In the genomic region with DNA sequence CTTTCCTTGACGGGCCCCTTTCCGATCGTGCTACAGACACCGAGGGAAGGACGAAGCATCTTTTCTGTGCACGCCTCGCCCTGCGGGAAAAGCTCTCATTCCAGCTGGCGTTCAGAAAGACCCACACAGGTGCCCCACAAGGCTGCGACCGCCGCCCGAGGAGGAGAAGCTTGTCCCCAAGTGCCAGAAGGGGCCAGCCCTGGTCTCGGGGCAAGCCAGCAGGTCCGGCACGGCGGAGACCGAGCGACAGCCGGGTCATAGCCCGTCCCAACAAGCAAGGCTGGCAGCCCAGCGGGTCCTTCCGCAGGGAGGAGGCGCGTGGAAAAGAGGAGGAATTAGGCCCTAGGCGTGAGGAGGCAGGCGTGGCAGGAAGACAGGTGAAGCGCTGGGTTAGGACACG, we compare ENCODE assay signal across 20 cellular contexts.
"Had no signal": no experiment of that assay in that cellular context is flagged by ENCODE, and none has a peak within 500 bp of the region (broad histone marks: within the 10 kb centered on the region; RNA-seq: fewer than 3 reads in every experiment).

No MANE protein-coding gene starts in this region.

- H3K27me3 ChIP-seq: colonic mucosa, foreskin keratinocyte, right lobe of liver, tibial artery, uterus had no signal

- H2AFZ ChIP-seq: parathyroid adenoma had no signal

- ATAC-seq: foreskin keratinocyte; stimulated activated effector memory CD8-positive, alpha-beta T cell treated with anti-CD3 and anti-CD28 coated beads, Interleukin-12 subunit alpha, Interleukin-12 subunit beta, amount 100 ng/mL, for 72 hours had no signal

- H3K36me3 ChIP-seq: uterus had no signal

- H3K9me3 ChIP-seq: colonic mucosa, left ventricle myocardium inferior, right lobe of liver, tibial artery, uterus had no signal

- H3K27ac Mint-ChIP-seq: activated naive CD4-positive, alpha-beta T cell treated with anti-CD3 and anti-CD28 coated beads for 36 hours; activated naive CD8-positive, alpha-beta T cell treated with anti-CD3 and anti-CD28 coated beads, Interleukin-2, amount 10 ng/mL, durations not matched to agents 7 days and 5 days; nephron; stimulated activated effector memory CD8-positive, alpha-beta T cell treated with anti-CD3 and anti-CD28 coated beads, Interleukin-12 subunit alpha, Interleukin-12 subunit beta, amount 100 ng/mL, for 72 hours had no signal

- H3K4me1 ChIP-seq: colonic mucosa, foreskin keratinocyte, right lobe of liver, uterus had no signal

- H3K27ac ChIP-seq: colonic mucosa, foreskin keratinocyte, left ventricle myocardium inferior, parathyroid adenoma, right lobe of liver, tibial artery, uterus had no signal

- H3K27me3 Mint-ChIP-seq: activated naive CD8-positive, alpha-beta T cell treated with anti-CD3 and anti-CD28 coated beads, Interleukin-2, amount 10 ng/mL, durations not matched to agents 7 days and 5 days; stimulated activated naive CD8-positive, alpha-beta T cell treated with anti-CD3 and anti-CD28 coated beads, Interleukin-15, amount 100 ng/mL, for 72 hours had no signal

- H3K9me3 Mint-ChIP-seq: activated naive CD4-positive, alpha-beta T cell treated with anti-CD3 and anti-CD28 coated beads for 36 hours; activated naive CD8-positive, alpha-beta T cell treated with anti-CD3 and anti-CD28 coated beads, Interleukin-2, amount 10 ng/mL, durations not matched to agents 7 days and 5 days; nephron; stimulated activated effector memory CD8-positive, alpha-beta T cell treated with anti-CD3 and anti-CD28 coated beads, Interleukin-12 subunit alpha, Interleukin-12 subunit beta, amount 100 ng/mL, for 72 hours; stimulated activated naive CD8-positive, alpha-beta T cell treated with anti-CD3 and anti-CD28 coated beads, Interleukin-15, amount 100 ng/mL, for 72 hours had no signal

- H3K4me3 Mint-ChIP-seq: activated naive CD4-positive, alpha-beta T cell treated with anti-CD3 and anti-CD28 coated beads for 36 hours; activated naive CD8-positive, alpha-beta T cell treated with anti-CD3 and anti-CD28 coated beads, Interleukin-2, amount 10 ng/mL, durations not matched to agents 7 days and 5 days; nephron; stimulated activated effector memory CD8-positive, alpha-beta T cell treated with anti-CD3 and anti-CD28 coated beads, Interleukin-12 subunit alpha, Interleukin-12 subunit beta, amount 100 ng/mL, for 72 hours; stimulated activated naive CD8-positive, alpha-beta T cell treated with anti-CD3 and anti-CD28 coated beads, Interleukin-15, amount 100 ng/mL, for 72 hours had no signal

- H3K4me3 ChIP-seq: colonic mucosa, left ventricle myocardium inferior, right lobe of liver, tibial artery, uterus had no signal

- DNase-seq: activated CD4-positive, alpha-beta T cell treated with anti-CD3 and anti-CD28 coated beads, Interleukin-2, amount 50 U/mL, for 48 hours; activated naive CD4-positive, alpha-beta T cell treated with anti-CD3 and anti-CD28 coated beads for 36 hours; activated naive CD8-positive, alpha-beta T cell treated with anti-CD3 and anti-CD28 coated beads, Interleukin-2, amount 10 ng/mL, durations not matched to agents 7 days and 5 days; activated T-cell treated with anti-CD3 and anti-CD28 coated beads, Interleukin-2, amount 50 U/mL, for 48 hours; amniotic stem cell; erythroblast; foreskin keratinocyte; left ventricle myocardium inferior; midbrain; right lobe of liver; small intestine; stimulated activated CD4-positive, alpha-beta T cell treated with anti-CD3 and anti-CD28 coated beads, Interleukin-2, amount 100 ng/mL, for 24 hours; stimulated activated naive CD8-positive, alpha-beta T cell treated with anti-CD3 and anti-CD28 coated beads, Interleukin-15, amount 100 ng/mL, for 72 hours; T-helper 9 cell; tibial artery; uterus had no signal
